Comparison of ENCODE assay signal across 9 cellular contexts in genomic region chr16:525520-526180, GRCh38. TPM values are rescaled to one million over a fixed set of nuclear protein-coding genes. Genes with fewer than 3 reads are reported as not detected.
A peak's percentile ranks its signal among the peaks of the same experiment; 100 is the strongest.
DNase-seq lines count a peak whose midpoint lies in the region; ATAC-seq, FAIRE-seq and TF ChIP-seq lines count a peak whose summit lies in the region.
"Had no signal": no experiment of that assay in that cellular context is flagged by ENCODE, and none has a peak within 500 bp of the region (broad histone marks: within the 10 kb centered on the region; RNA-seq: fewer than 3 reads in every experiment).

No MANE protein-coding gene starts in this region.

- peak; percentile 67 for DNase-seq in NCI-H226
- peak; percentile 55 for DNase-seq in activated T-cell treated with anti-CD3 and anti-CD28 coated beads, Interleukin-2, amount 50 U/mL, for 1 hour
- peak; percentile 91 for DNase-seq in fibroblast of mammary gland (ENCODE audit: low read depth)
- DNase-seq in renal cortical epithelial cell (ENCODE audit: low read depth), result peak; percentile 97
- no peak for DNase-seq in frontal cortex (ENCODE audit: low spot score in 2 of 2)

- FAIRE-seq in frontal cortex (lab: Jason Lieb, UNC), result no peak
- FAIRE-seq: endometrium had no signal

- no peak for ATAC-seq in GM18517 (IDR thresholded peaks at IDR 0.05; ENCODE audit: unreplicated experiment)
- no peak for ATAC-seq in HG03135 (IDR thresholded peaks at IDR 0.05; ENCODE audit: unreplicated experiment)

- TF ChIP-seq CTCF in fibroblast of mammary gland (conservative IDR thresholded peaks at IDR 0.05; ENCODE audit: control insufficient read depth, insufficient read depth, low read depth, low read length), result no peak

- H3K4me3 ChIP-seq in GM08714 (ENCODE audit: low read length) (peak overlapping the region; percentile 67; the same call in 1 of the 2 replicates), fibroblast of mammary gland (ENCODE audit: control insufficient read depth, low read depth, low read length) (peak overlapping the region; percentile 70)

RNA-seq across cellular contexts. Expression of gene CAPN15, which starts 1.9 kb away (rescaled TPM):
- 41.7 and 82.0 TPM in 2 replicates for total RNA-seq in renal cortical epithelial cell
- total RNA-seq in frontal cortex, result 7.3 TPM

RNA-seq across cellular contexts. Expression of gene PRR35, which starts 34.5 kb away (rescaled TPM):
- total RNA-seq in renal cortical epithelial cell, result 0.05 TPM in 1 of 2 replicates, not detected in the other
- total RNA-seq in frontal cortex, result not detected

RNA-seq across cellular contexts. Expression of gene NHLRC4, which starts 41.2 kb away (rescaled TPM):
- 0.85 TPM in 1 of 2 replicates, not detected in the other for total RNA-seq in renal cortical epithelial cell
- total RNA-seq in frontal cortex, result 0.41 TPM

RNA-seq across cellular contexts. Expression of gene PIGQ, which starts 44.1 kb away (rescaled TPM):
- 30.9 and 68.5 TPM in 2 replicates for total RNA-seq in renal cortical epithelial cell
- 16.7 TPM for total RNA-seq in frontal cortex

Comparison
In these comparisons a context has a peak if more than half of its experiments do, and no peak if none do; other contexts are left out.
1. DNase-seq: peak in NCI-H226 (single experiment), activated T-cell treated with anti-CD3 and anti-CD28 coated beads, Interleukin-2, amount 50 U/mL, for 1 hour (single experiment), fibroblast of mammary gland (single experiment) and renal cortical epithelial cell (single experiment); none in frontal cortex (0 of 2).